In genomic region chr21:37207441-37208009, GRCh38 we compare ENCODE assay signal across 7 cellular contexts. TPM values are rescaled to one million over a fixed set of nuclear protein-coding genes. Genes with fewer than 3 reads are reported as not detected.
DNase-seq lines count a peak whose midpoint lies in the region; ATAC-seq and TF ChIP-seq lines count a peak whose summit lies in the region.

No MANE protein-coding gene starts in this region.

- DNase-seq in GM13977 (ENCODE audit: low spot score), result peak; percentile 58
- peak; percentile 28 for DNase-seq in HK-2 (ENCODE audit: unreplicated experiment)
- DNase-seq in medulla oblongata (ENCODE audit: extremely low spot score), result peak; percentile 55
- DNase-seq in foreskin melanocyte, result no peak
- DNase-seq in mucosa of gallbladder (ENCODE audit: low spot score), result no peak

- in situ Hi-C loops in GM13977 (cut with MboI; ENCODE audit: low pct_unique_long_range_greater_than_20kb, low sequenced_read_pairs, unreplicated experiment), result no loop called here

- peak overlapping the region; percentile 34 for H3K27ac ChIP-seq in angular gyrus (ENCODE audit: low read depth, low read length)

- ATAC-seq in GM21390 (IDR thresholded peaks at IDR 0.05; ENCODE audit: unreplicated experiment), result peak; percentile 49

- no peak for TF ChIP-seq CTCF in GM13977 (IDR thresholded peaks at IDR 0.05; ENCODE audit: extremely low read depth, insufficient read depth, missing control alignments)

RNA-seq across cellular contexts. Expression of gene VPS26C, which starts 59.6 kb away (rescaled TPM):
- 48.2 TPM for total RNA-seq in mucosa of gallbladder

Comparison
In these comparisons a context has a peak if more than half of its experiments do, and no peak if none do; other contexts are left out.
1. DNase-seq: peak in GM13977 (single experiment), HK-2 (single experiment) and medulla oblongata (single experiment); none in foreskin melanocyte (single experiment) and mucosa of gallbladder (single experiment).